32 cellular contexts compared by ENCODE assay signal in genomic region chr12:52541709-52542108, GRCh38. TPM values are rescaled to one million over a fixed set of nuclear protein-coding genes. Genes with fewer than 3 reads are reported as not detected.
A peak's percentile ranks its signal among the peaks of the same experiment; 100 is the strongest.
DNase-seq lines count a peak whose midpoint lies in the region; ATAC-seq, FAIRE-seq and TF ChIP-seq lines count a peak whose summit lies in the region.
"Had no signal": no experiment of that assay in that cellular context is flagged by ENCODE, and none has a peak within 500 bp of the region (broad histone marks: within the 10 kb centered on the region; RNA-seq: fewer than 3 reads in every experiment).

No MANE protein-coding gene starts in this region.

- FAIRE-seq in keratinocyte (lab: Jason Lieb, UNC) = peak; percentile 48
- FAIRE-seq in urothelium cell line (lab: Jason Lieb, UNC) = peak; percentile 37
- FAIRE-seq: A204.1, GM12878, GM12892, GM18507, GM19239 had no signal

- no peak for TF ChIP-seq EP300 in Ishikawa (IDR thresholded peaks at IDR 0.05; ENCODE audit: borderline replicate concordance)

- H3K27me3 ChIP-seq in keratinocyte (ENCODE audit: control insufficient read depth, extremely low read depth, insufficient read depth, low read length) = no peaks in the 10 kb centered on the region
- H3K27me3 ChIP-seq: BE2C, BLaER1 had no signal

- dilution Hi-C loops in keratinocyte (cut with MboI; ENCODE audit: extremely low pct_ligation_motif_present, low sequenced_read_pairs) = no loop called here

- ATAC-seq in left cardiac atrium = no peak
- ATAC-seq: GM12878 had no signal

- H3K79me2 ChIP-seq in keratinocyte (ENCODE audit: control insufficient read depth, insufficient read depth, low read length) = no peaks in the 10 kb centered on the region

- H3K4me1 ChIP-seq in keratinocyte (ENCODE audit: control insufficient read depth, extremely low read depth, insufficient read depth, low read length) = peaks cover 28% of the 10 kb centered on the region
- H3K4me1 ChIP-seq: BE2C, BLaER1 had no signal

- H3K9ac ChIP-seq in keratinocyte (ENCODE audit: control insufficient read depth, extremely low read depth, insufficient read depth, low read length) = no peak overlapping the region
- H3K9ac ChIP-seq: BLaER1 had no signal

- no peak overlapping the region for H2AFZ ChIP-seq in keratinocyte (ENCODE audit: control insufficient read depth, low read length)

- no peaks in the 10 kb centered on the region for H3K36me3 ChIP-seq in keratinocyte (ENCODE audit: control insufficient read depth in 2 of 2, extremely low read depth in 1 of 2, insufficient read depth in 2 of 2, low read length in 2 of 2)
- H3K36me3 ChIP-seq: BE2C, BLaER1 had no signal

- H3K9me1 ChIP-seq in keratinocyte (ENCODE audit: control insufficient read depth, extremely low read depth, insufficient read depth, low read length) = no peaks in the 10 kb centered on the region

- H3K4me2 ChIP-seq in keratinocyte (ENCODE audit: control insufficient read depth, extremely low read depth, insufficient read depth, low read depth, low read length) = no peak overlapping the region
- H3K4me2 ChIP-seq: BLaER1 had no signal

- intact Hi-C loops in left cardiac atrium (cut with DNase I) = no loop called here

- no peak overlapping the region for H3K27ac ChIP-seq in keratinocyte (ENCODE audit: control insufficient read depth, insufficient read depth, low read length)
- H3K27ac ChIP-seq: BLaER1 had no signal

- no peaks in the 10 kb centered on the region for H4K20me1 ChIP-seq in keratinocyte (ENCODE audit: control insufficient read depth, extremely low read depth, insufficient read depth, low read length)
- H4K20me1 ChIP-seq: BLaER1 had no signal

- TF ChIP-seq CTCF in keratinocyte (optimal IDR thresholded peaks at IDR 0.05 in 1 of 3, IDR thresholded peaks at IDR 0.05 in 1 of 3, conservative IDR thresholded peaks at IDR 0.05 in 1 of 3; ENCODE audit: extremely low read depth in 1 of 3, insufficient read depth in 2 of 3, low read length in 3 of 3) = no peak

- H3K9me3 ChIP-seq in keratinocyte (ENCODE audit: control insufficient read depth, low read depth, low read length) = no peaks in the 10 kb centered on the region
- H3K9me3 ChIP-seq: BE2C, BLaER1 had no signal

- TF ChIP-seq RAD21 in Ishikawa (IDR thresholded peaks at IDR 0.05; ENCODE audit: low read depth) = no peak

- DNase-seq in keratinocyte (ENCODE audit: low read depth, low spot score) = no peak
- no peak for DNase-seq in urothelium cell line (ENCODE audit: low spot score)
- DNase-seq in left cardiac atrium = no peak
- DNase-seq in NCI-H748 (lab: John Stamatoyannopoulos, UW; ENCODE audit: unreplicated experiment) = no peak
- no peak for DNase-seq in stimulated activated CD4-positive, alpha-beta T cell treated with anti-CD3 and anti-CD28 coated beads, Interleukin-1b, Interleukin-23, amount 100 ng/mL, for 48 hours
- DNase-seq: 8988T; ACHN; BE2C; C1 segment of cervical spinal cord; CD4-positive, alpha-beta memory T cell; CD4-positive, CD25-positive, alpha-beta regulatory T cell; CD8-positive, alpha-beta memory T cell; COR-L47; DMS 273 treated with DMSO at 0.1 percent for 48 hours; DMS153; DMS53; DMS79; DND-41; EL; GDM1 had no signal

- no peak overlapping the region for H3K4me3 ChIP-seq in keratinocyte (ENCODE audit: control insufficient read depth in 2 of 3, extremely low read depth in 1 of 3, insufficient read depth in 2 of 3, low read depth in 1 of 3, low read length in 3 of 3)
- H3K4me3 ChIP-seq: BLaER1, GM12878 had no signal

TF ChIP-seq in Ishikawa, 13 proteins besides CTCF, POLR2A, EP300 and RAD21:
- TF ChIP-seq TCF12 (IDR thresholded peaks at IDR 0.05; ENCODE audit: low read depth) (0 out of 2 replicates have a peak, but pooled peaks have one; percentile 14), FOXM1 (IDR thresholded peaks at IDR 0.05; ENCODE audit: borderline replicate concordance, low read depth) (no peak)

RNA-seq across cellular contexts. Expression of gene KRT71, which starts 11.2 kb away (rescaled TPM):
- polyA plus RNA-seq in keratinocyte = not detected in 3 replicates
- not detected for polyA plus RNA-seq in keratinocyte (2011; ENCODE audit: low read depth)
- not detected in 2 replicates for polyA plus RNA-seq in keratinocyte (2011; cell fraction: cytosol; rRNA removed)
- not detected in 2 replicates for polyA plus RNA-seq in keratinocyte (2011; cell fraction: nucleus; rRNA removed)
- polyA plus RNA-seq in keratinocyte (2012; ENCODE audit: low replicate concordance) = not detected in 2 replicates
- not detected in 3 replicates for polyA minus RNA-seq in keratinocyte
- not detected for polyA minus RNA-seq in keratinocyte (2011; cell fraction: cytosol; rRNA and poly(A)+ RNA removed)
- not detected in 2 replicates for polyA minus RNA-seq in keratinocyte (2011; cell fraction: nucleus; rRNA and poly(A)+ RNA removed)
- total RNA-seq in left cardiac atrium = not detected
- total RNA-seq: A673; CD4-positive, alpha-beta memory T cell; CD4-positive, CD25-positive, alpha-beta regulatory T cell; CD8-positive, alpha-beta memory T cell; Daoy; G401; GM12878 had no signal
- polyA plus RNA-seq: AG04450; CD14-positive monocyte; CD4-positive, alpha-beta memory T cell; CD4-positive, CD25-positive, alpha-beta regulatory T cell; CD8-positive, alpha-beta memory T cell; GM12878 had no signal

RNA-seq across cellular contexts. Expression of gene KRT5, which starts 21.5 kb away (rescaled TPM):
- polyA plus RNA-seq in keratinocyte = 14,274 to 15,814 TPM (median 15,322 TPM) in 3 replicates
- 65,106 TPM for polyA plus RNA-seq in keratinocyte (2011; ENCODE audit: low read depth)
- polyA plus RNA-seq in keratinocyte (2011; cell fraction: cytosol; rRNA removed) = 14,617 and 16,515 TPM in 2 replicates
- polyA plus RNA-seq in keratinocyte (2011; cell fraction: nucleus; rRNA removed) = 13,124 and 13,753 TPM in 2 replicates
- 14,417 and 19,307 TPM in 2 replicates for polyA plus RNA-seq in keratinocyte (2012; ENCODE audit: low replicate concordance)
- polyA minus RNA-seq in keratinocyte = 14,077 to 29,017 TPM (median 19,306 TPM) in 3 replicates
- polyA minus RNA-seq in keratinocyte (2011; cell fraction: cytosol; rRNA and poly(A)+ RNA removed) = 38,935 TPM
- polyA minus RNA-seq in keratinocyte (2011; cell fraction: nucleus; rRNA and poly(A)+ RNA removed) = 7,770 and 7,938 TPM in 2 replicates
- total RNA-seq in left cardiac atrium = 1 to 10 TPM; 1.2 to 4.6 TPM
- total RNA-seq: CD4-positive, alpha-beta memory T cell; CD4-positive, CD25-positive, alpha-beta regulatory T cell; CD8-positive, alpha-beta memory T cell; Daoy; G401; GM12878 had no signal
- polyA plus RNA-seq: AG04450; CD14-positive monocyte; CD4-positive, alpha-beta memory T cell; CD4-positive, CD25-positive, alpha-beta regulatory T cell; CD8-positive, alpha-beta memory T cell had no signal

RNA-seq across cellular contexts. Expression of gene KRT74, which starts 31.9 kb away (rescaled TPM):
- 0.10 to 0.36 TPM (median 0.17 TPM) in 3 replicates for polyA plus RNA-seq in keratinocyte
- not detected for polyA plus RNA-seq in keratinocyte (2011; ENCODE audit: low read depth)
- polyA plus RNA-seq in keratinocyte (2011; cell fraction: cytosol; rRNA removed) = 0.07 and 0.12 TPM in 2 replicates
- 0.98 and 1.1 TPM in 2 replicates for polyA plus RNA-seq in keratinocyte (2011; cell fraction: nucleus; rRNA removed)
- polyA plus RNA-seq in keratinocyte (2012; ENCODE audit: low replicate concordance) = 0.07 and 0.24 TPM in 2 replicates
- polyA minus RNA-seq in keratinocyte = 0.19 TPM in 1 of 3 replicates, not detected in the others
- polyA minus RNA-seq in keratinocyte (2011; cell fraction: cytosol; rRNA and poly(A)+ RNA removed) = not detected
- polyA minus RNA-seq in keratinocyte (2011; cell fraction: nucleus; rRNA and poly(A)+ RNA removed) = 0.23 TPM in 1 of 2 replicates, not detected in the other
- total RNA-seq in left cardiac atrium = not detected
- total RNA-seq: A673; CD4-positive, alpha-beta memory T cell; CD4-positive, CD25-positive, alpha-beta regulatory T cell; CD8-positive, alpha-beta memory T cell; Daoy; G401; GM12878 had no signal
- polyA plus RNA-seq: AG04450; CD14-positive monocyte; CD4-positive, alpha-beta memory T cell; CD4-positive, CD25-positive, alpha-beta regulatory T cell; CD8-positive, alpha-beta memory T cell; GM12878 had no signal

RNA-seq across cellular contexts. Expression of gene KRT6A, which starts 48.7 kb away (rescaled TPM):
- 10,395 to 23,012 TPM (median 12,338 TPM) in 3 replicates for polyA plus RNA-seq in keratinocyte
- polyA plus RNA-seq in keratinocyte (2011; ENCODE audit: low read depth) = 36,695 TPM
- 11,622 and 15,916 TPM in 2 replicates for polyA plus RNA-seq in keratinocyte (2011; cell fraction: cytosol; rRNA removed)
- polyA plus RNA-seq in keratinocyte (2011; cell fraction: nucleus; rRNA removed) = 13,095 and 13,115 TPM in 2 replicates
- polyA plus RNA-seq in keratinocyte (2012; ENCODE audit: low replicate concordance) = 9,877 and 13,559 TPM in 2 replicates
- polyA minus RNA-seq in keratinocyte = 12,898 to 17,765 TPM (median 16,942 TPM) in 3 replicates
- polyA minus RNA-seq in keratinocyte (2011; cell fraction: cytosol; rRNA and poly(A)+ RNA removed) = 17,686 TPM
- 6,738 and 7,678 TPM in 2 replicates for polyA minus RNA-seq in keratinocyte (2011; cell fraction: nucleus; rRNA and poly(A)+ RNA removed)
- 1 to 10 TPM in 1 of 2 donors, under 1 TPM in 1; 0.24 to 1.2 TPM for total RNA-seq in left cardiac atrium
- total RNA-seq: CD4-positive, alpha-beta memory T cell; CD4-positive, CD25-positive, alpha-beta regulatory T cell; CD8-positive, alpha-beta memory T cell; Daoy; G401; GM12878 had no signal
- polyA plus RNA-seq: AG04450; CD14-positive monocyte; CD4-positive, alpha-beta memory T cell; CD4-positive, CD25-positive, alpha-beta regulatory T cell; CD8-positive, alpha-beta memory T cell had no signal

RNA-seq across cellular contexts. Expression of gene KRT72, which starts 59.6 kb away (rescaled TPM):
- not detected in 3 replicates for polyA plus RNA-seq in keratinocyte
- not detected for polyA plus RNA-seq in keratinocyte (2011; ENCODE audit: low read depth)
- not detected in 2 replicates for polyA plus RNA-seq in keratinocyte (2011; cell fraction: cytosol; rRNA removed)
- polyA plus RNA-seq in keratinocyte (2011; cell fraction: nucleus; rRNA removed) = not detected in 2 replicates
- not detected in 2 replicates for polyA plus RNA-seq in keratinocyte (2012; ENCODE audit: low replicate concordance)
- not detected in 3 replicates for polyA minus RNA-seq in keratinocyte
- not detected for polyA minus RNA-seq in keratinocyte (2011; cell fraction: cytosol; rRNA and poly(A)+ RNA removed)
- not detected in 2 replicates for polyA minus RNA-seq in keratinocyte (2011; cell fraction: nucleus; rRNA and poly(A)+ RNA removed)
- total RNA-seq in left cardiac atrium = not detected
- total RNA-seq: A673; CD8-positive, alpha-beta memory T cell; Daoy; G401; GM12878 had no signal
- polyA plus RNA-seq: AG04450; CD14-positive monocyte; CD4-positive, alpha-beta memory T cell; CD8-positive, alpha-beta memory T cell; GM12878 had no signal
